Comparison of ENCODE assay signal across 21 cellular contexts in genomic region chr4:86999244-86999643, GRCh38.
DNase-seq lines count a peak whose midpoint lies in the region; ATAC-seq and TF ChIP-seq lines count a peak whose summit lies in the region.
"Had no signal": no experiment of that assay in that cellular context is flagged by ENCODE, and none has a peak within 500 bp of the region (broad histone marks: within the 10 kb centered on the region; RNA-seq: fewer than 3 reads in every experiment).

No MANE protein-coding gene starts in this region.

- H4K20me1 ChIP-seq in mammary epithelial cell (ENCODE audit: insufficient read depth, low read length) = no peaks in the 10 kb centered on the region

- BruUV-seq in MCF 10A (replicated peaks; lab: Mats Ljungman, UMichigan) (no TSS peak), mammary epithelial cell (replicated peaks; lab: Mats Ljungman, UMichigan) (no TSS peak)

- H3K36me3 Mint-ChIP-seq in MCF 10A (ENCODE audit: insufficient read depth, unreplicated experiment) (peaks cover 8% of the 10 kb centered on the region), T-helper 17 cell (ENCODE audit: low read depth) (peaks cover 3% of the 10 kb centered on the region)

- CTCF ChIA-PET in MCF 10A (lab: Yijun Ruan, JAX) = interaction anchor here (0.7 kb wide), 1 partner anchor 119 kb away, joined by 3 read pairs; no protein-coding TSS in a partner anchor
- CTCF ChIA-PET in mammary epithelial cell (lab: Charles Lee; ENCODE audit: low non-redundant PET) = no interaction called here

- no peak for TF ChIP-seq POLR2A in tibial nerve (IDR thresholded peaks at IDR 0.05)

- intact Hi-C loops in MCF 10A (cut with micrococcal nuclease) = no loop called here
- intact Hi-C loops in mammary epithelial cell (cut with micrococcal nuclease) = no loop called here
- intact Hi-C loops in left ventricle myocardium superior (cut with micrococcal nuclease) = no loop called here
- intact Hi-C loops in aorta (cut with DNase I) = no loop called here

- no peaks in the 10 kb centered on the region for H3K9me3 Mint-ChIP-seq in MCF 10A (ENCODE audit: unreplicated experiment)
- H3K9me3 Mint-ChIP-seq: naive thymus-derived CD8-positive, alpha-beta T cell had no signal

- no peak for DNase-seq in MCF 10A (ENCODE audit: unreplicated experiment)
- no peak for DNase-seq in mammary epithelial cell
- no peak for DNase-seq in T-helper 17 cell
- DNase-seq in left ventricle myocardium superior = no peak
- DNase-seq in tibial nerve (ENCODE audit: low spot score in 2 of 2) = no peak
- no peak for DNase-seq in aorta
- DNase-seq in AML-193 (lab: John Stamatoyannopoulos, UW) = no peak
- DNase-seq: activated CD4-positive, alpha-beta T cell treated with anti-CD3 and anti-CD28 coated beads for 4 hours; activated T-cell treated with anti-CD3 and anti-CD28 coated beads, Interleukin-2, amount 50 U/mL, for 1 hour; DMS53; left colon; naive thymus-derived CD8-positive, alpha-beta T cell; NCI-H1694 treated with DMSO at 0.1 percent for 48 hours; NCI-H510A; retina; stimulated activated CD4-positive, alpha-beta T cell treated with anti-CD3 and anti-CD28 coated beads, Interleukin-1b, Interleukin-23, amount 100 ng/mL, for 48 hours; stimulated activated CD8-positive, alpha-beta memory T cell treated with anti-CD3 and anti-CD28 coated beads, Interleukin-4, amount 100 ng/mL, for 48 hours; T-helper 1 cell had no signal

- no peak overlapping the region for H3K4me3 ChIP-seq in mammary epithelial cell (replicated peaks in 1 of 3; ENCODE audit: insufficient read depth in 1 of 3, low read depth in 2 of 3, low read length in 3 of 3)
- H3K4me3 ChIP-seq in tibial nerve = no peak overlapping the region
- no peak overlapping the region for H3K4me3 ChIP-seq in aorta (ENCODE audit: low read length in 2 of 2)
- H3K4me3 ChIP-seq: hepatocyte had no signal

- H3K36me3 ChIP-seq in mammary epithelial cell (ENCODE audit: insufficient read depth, low read length) (no peaks in the 10 kb centered on the region), tibial nerve (no peaks in the 10 kb centered on the region), aorta (ENCODE audit: control insufficient read depth in 1 of 2, insufficient read depth in 2 of 2, low read length in 1 of 2) (no peaks in the 10 kb centered on the region)

- H3K79me2 ChIP-seq in mammary epithelial cell (ENCODE audit: insufficient read depth, low read length) = peaks cover 9% of the 10 kb centered on the region

- dilution Hi-C loops in mammary epithelial cell (cut with HindIII; ENCODE audit: low sequenced_read_pairs) = no loop called here

- no peak overlapping the region for H3K9ac ChIP-seq in mammary epithelial cell (ENCODE audit: insufficient read depth, low read length)

- H3K4me2 ChIP-seq in mammary epithelial cell (ENCODE audit: insufficient read depth, low read depth, low read length) = no peak overlapping the region

- ATAC-seq in T-helper 17 cell (no peak), left ventricle myocardium superior (peak; percentile 20), aorta (ENCODE audit: low FRiP score) (no peak), GM18907 (IDR thresholded peaks at IDR 0.05; ENCODE audit: unreplicated experiment) (no peak)
- ATAC-seq: left colon; naive thymus-derived CD8-positive, alpha-beta T cell had no signal

- peak overlapping the region; percentile 1 for H3K27ac Mint-ChIP-seq in MCF 10A (ENCODE audit: low read depth, unreplicated experiment)
- H3K27ac Mint-ChIP-seq in T-helper 17 cell = peak overlapping the region; percentile 67

- H3K9me3 ChIP-seq in mammary epithelial cell (replicated peaks; ENCODE audit: insufficient read depth, low read length) (no peaks in the 10 kb centered on the region), T-helper 17 cell (ENCODE audit: control insufficient read depth, low read length, poor library complexity, severe bottlenecking) (no peaks in the 10 kb centered on the region), tibial nerve (no peaks in the 10 kb centered on the region), aorta (ENCODE audit: control insufficient read depth, low read length) (no peaks in the 10 kb centered on the region)

- in situ Hi-C loops in mammary epithelial cell (cut with MboI; ENCODE audit: low sequenced_read_pairs in 2 of 2) = no loop called here

- H3K4me1 ChIP-seq in mammary epithelial cell (ENCODE audit: insufficient read depth, low read length) (no peaks in the 10 kb centered on the region), tibial nerve (peaks cover 0 to 33% (median 19%) of the 10 kb centered on the region in 4 donors), aorta (ENCODE audit: control insufficient read depth in 1 of 2, insufficient read depth in 2 of 2, low read length in 2 of 2) (peaks cover 0 to 2% of the 10 kb centered on the region in 2 donors)

- POLR2A ChIA-PET in MCF 10A (lab: Yijun Ruan, JAX) = interaction anchor here (1.2 to 1.5 kb wide), 3 partner anchors 8 to 76 kb away, joined by 3 to 4 read pairs (median 3); no protein-coding TSS in a partner anchor

- H3K27me3 Mint-ChIP-seq in MCF 10A (ENCODE audit: insufficient read depth, unreplicated experiment) = no peaks in the 10 kb centered on the region
- H3K27me3 Mint-ChIP-seq in T-helper 17 cell = no peaks in the 10 kb centered on the region
- H3K27me3 Mint-ChIP-seq: naive thymus-derived CD8-positive, alpha-beta T cell had no signal

- TF ChIP-seq EP300 in tibial nerve (IDR thresholded peaks at IDR 0.05) = no peak

- TF ChIP-seq CTCF in MCF 10A (IDR thresholded peaks at IDR 0.05; ENCODE audit: unreplicated experiment) = no peak
- no peak for TF ChIP-seq CTCF in mammary epithelial cell (conservative IDR thresholded peaks at IDR 0.05 in 1 of 2, IDR thresholded peaks at IDR 0.05 in 1 of 2; ENCODE audit: extremely low read depth in 1 of 2, insufficient read depth in 1 of 2, low read depth in 1 of 2, low read length in 2 of 2)
- no peak for TF ChIP-seq CTCF in tibial nerve (IDR thresholded peaks at IDR 0.05)

- H3K4me3 Mint-ChIP-seq in MCF 10A (ENCODE audit: unreplicated experiment) = no peak overlapping the region
- no peak overlapping the region for H3K4me3 Mint-ChIP-seq in T-helper 17 cell
- H3K4me3 Mint-ChIP-seq: naive thymus-derived CD8-positive, alpha-beta T cell had no signal

- H2AFZ ChIP-seq in mammary epithelial cell (ENCODE audit: low read depth, low read length) = no peak overlapping the region
- H2AFZ ChIP-seq: hepatocyte had no signal

- H3K27ac ChIP-seq in mammary epithelial cell (ENCODE audit: insufficient read depth, low read depth, low read length) = no peak overlapping the region
- peak overlapping the region in 3 of 4 donors; percentile 9 to 81 (median 72) for H3K27ac ChIP-seq in tibial nerve
- no peak overlapping the region for H3K27ac ChIP-seq in aorta (ENCODE audit: low read depth in 1 of 2, low read length in 2 of 2)
- H3K27ac ChIP-seq: HL-60 had no signal

- H3K27me3 ChIP-seq in mammary epithelial cell (ENCODE audit: insufficient read depth, low read length) (no peaks in the 10 kb centered on the region), tibial nerve (no peaks in the 10 kb centered on the region), aorta (ENCODE audit: control insufficient read depth in 1 of 2, insufficient read depth in 2 of 2, low read length in 1 of 2) (no peaks in the 10 kb centered on the region)
- H3K27me3 ChIP-seq: hepatocyte had no signal

- peaks cover 33% of the 10 kb centered on the region for H3K4me1 Mint-ChIP-seq in MCF 10A (ENCODE audit: insufficient read depth, unreplicated experiment)
- peaks cover 35% of the 10 kb centered on the region for H3K4me1 Mint-ChIP-seq in T-helper 17 cell

Comparison
In these comparisons a context has a peak if more than half of its experiments do, and no peak if none do; other contexts are left out.
1. H3K27ac ChIP-seq: peak in tibial nerve (3 of 4); none in mammary epithelial cell (single experiment) and aorta (0 of 2).